ENCODE assay signal across 14 cellular contexts in genomic region chr10:62185914-62186692, GRCh38.
DNase-seq lines count a peak whose midpoint lies in the region; ATAC-seq and TF ChIP-seq lines count a peak whose summit lies in the region.
"Had no signal": no experiment of that assay in that cellular context is flagged by ENCODE, and none has a peak within 500 bp of the region (broad histone marks: within the 10 kb centered on the region; RNA-seq: fewer than 3 reads in every experiment).

No MANE protein-coding gene starts in this region.

- no peaks in the 10 kb centered on the region for H3K27me3 ChIP-seq in CD4-positive, alpha-beta T cell (ENCODE audit: control insufficient read depth, insufficient read depth, low read length)
- H3K27me3 ChIP-seq in mesenchymal stem cell (ENCODE audit: control insufficient read depth in 1 of 2, insufficient read depth in 1 of 2, low read length in 2 of 2) (no peaks in the 10 kb centered on the region), sigmoid colon (no peaks in the 10 kb centered on the region), body of pancreas (no peaks in the 10 kb centered on the region)
- H3K27me3 ChIP-seq: BE2C, pancreas had no signal

- no peak overlapping the region for H3K18ac ChIP-seq in mesenchymal stem cell (ENCODE audit: low read depth in 1 of 2, low read length in 2 of 2)

- H2BK120ac ChIP-seq in mesenchymal stem cell (ENCODE audit: low read depth, low read length), result no peak overlapping the region

- H3K9me3 Mint-ChIP-seq in CD4-positive, alpha-beta T cell, result no peaks in the 10 kb centered on the region
- peaks cover 9% of the 10 kb centered on the region for H3K9me3 Mint-ChIP-seq in activated T-cell treated with anti-CD3 and anti-CD28 coated beads, Interleukin-2, amount 50 U/mL, for 4 hours
- peaks cover 3% of the 10 kb centered on the region for H3K9me3 Mint-ChIP-seq in MCF 10A (ENCODE audit: unreplicated experiment)

- H3K4me1 ChIP-seq in mesenchymal stem cell (ENCODE audit: control insufficient read depth, insufficient read depth, low read depth, low read length) (no peaks in the 10 kb centered on the region), sigmoid colon (peaks cover 0 to 10% (median 0%) of the 10 kb centered on the region in 4 donors), body of pancreas (peaks cover 4% of the 10 kb centered on the region)
- H3K4me1 ChIP-seq: BE2C, pancreas had no signal

- no peak overlapping the region for H3K14ac ChIP-seq in mesenchymal stem cell (ENCODE audit: low read length in 2 of 2)

- no peak overlapping the region for H2BK5ac ChIP-seq in mesenchymal stem cell (ENCODE audit: low read depth, low read length, poor library complexity, severe bottlenecking)

- peaks cover 3% of the 10 kb centered on the region for H3K36me3 Mint-ChIP-seq in CD4-positive, alpha-beta T cell (ENCODE audit: low read depth)
- H3K36me3 Mint-ChIP-seq in activated T-cell treated with anti-CD3 and anti-CD28 coated beads, Interleukin-2, amount 50 U/mL, for 4 hours (ENCODE audit: insufficient read depth), result peaks cover 6% of the 10 kb centered on the region
- no peaks in the 10 kb centered on the region for H3K36me3 Mint-ChIP-seq in MCF 10A (ENCODE audit: insufficient read depth, unreplicated experiment)

- H3K36me3 ChIP-seq in mesenchymal stem cell (ENCODE audit: control insufficient read depth in 1 of 2, insufficient read depth in 2 of 2, low read depth in 1 of 2, low read length in 2 of 2) (no peaks in the 10 kb centered on the region), sigmoid colon (no peaks in the 10 kb centered on the region), body of pancreas (replicated peaks in 1 of 2; ENCODE audit: insufficient read depth in 1 of 2, low read depth in 2 of 2) (no peaks in the 10 kb centered on the region)
- H3K36me3 ChIP-seq: BE2C, pancreas had no signal

- peak overlapping the region in 1 of 2 experiments; percentile 80 for H3K23ac ChIP-seq in mesenchymal stem cell (ENCODE audit: low read length in 2 of 2)

- H3K79me1 ChIP-seq in mesenchymal stem cell (replicated peaks; ENCODE audit: low read length, poor library complexity, severe bottlenecking), result no peaks in the 10 kb centered on the region

- TF ChIP-seq CTCF in CD4-positive, alpha-beta T cell (IDR thresholded peaks at IDR 0.05), result no peak
- no peak for TF ChIP-seq CTCF in sigmoid colon (IDR thresholded peaks at IDR 0.05)
- no peak for TF ChIP-seq CTCF in body of pancreas (IDR thresholded peaks at IDR 0.05)
- no peak for TF ChIP-seq CTCF in MCF 10A (IDR thresholded peaks at IDR 0.05; ENCODE audit: unreplicated experiment)

- peak overlapping the region in 1 of 2 experiments; percentile 31 for H2BK12ac ChIP-seq in mesenchymal stem cell (ENCODE audit: low read length in 2 of 2)

- no peak overlapping the region for H3K4me2 ChIP-seq in mesenchymal stem cell (ENCODE audit: low read length, poor library complexity, severe bottlenecking)

- CTCF ChIA-PET in CD4-positive, alpha-beta T cell (lab: Charles Lee), result interaction anchor here (0.6 to 0.8 kb wide), 2 partner anchors 8 to 59 kb away, joined by 3 read pairs; no protein-coding TSS in a partner anchor
- CTCF ChIA-PET in MCF 10A (lab: Yijun Ruan, JAX), result no interaction called here

- TF ChIP-seq POLR2A in sigmoid colon (IDR thresholded peaks at IDR 0.05) (no peak), body of pancreas (IDR thresholded peaks at IDR 0.05) (no peak)

- WGBS in mesenchymal stem cell, result 79% methylated on average over 7 of the region's 11 CpGs
- WGBS in sigmoid colon, 2 donors, result 74 to 86% methylated on average over 11 of the region's 11 CpGs
- 74 to 79% methylated on average over 11 of the region's 11 CpGs for WGBS in body of pancreas, 2 donors

- no peak overlapping the region for H4K8ac ChIP-seq in mesenchymal stem cell (ENCODE audit: low read length)

- no peak overlapping the region for H3K9ac ChIP-seq in mesenchymal stem cell (ENCODE audit: low read length)

- no peak for ATAC-seq in CD4-positive, alpha-beta T cell (ENCODE audit: poor library complexity)
- ATAC-seq in GM21529 (IDR thresholded peaks at IDR 0.05; ENCODE audit: unreplicated experiment) (peak; percentile 33), body of pancreas (no peak)
- peak; percentile 38 for ATAC-seq in activated T-cell treated with anti-CD3 and anti-CD28 coated beads, Interleukin-2, amount 50 U/mL, for 4 hours
- ATAC-seq: pancreas had no signal

- intact Hi-C loops in CD4-positive, alpha-beta T cell (cut with DNase I, micrococcal nuclease), result loop anchor here in 1 of 2 experiments (5.0 to 10.0 kb wide), 2 partner anchors 49 to 144 kb away; no protein-coding TSS in a partner anchor
- intact Hi-C loops in sigmoid colon (cut with DNase I) (no loop called here), body of pancreas (cut with DNase I) (no loop called here), MCF 10A (cut with micrococcal nuclease) (no loop called here)

- no peak for TF ChIP-seq EP300 in sigmoid colon (IDR thresholded peaks at IDR 0.05)

- BruUV-seq in MCF 10A (replicated peaks; lab: Mats Ljungman, UMichigan), result no TSS peak

- H3K27me3 Mint-ChIP-seq in CD4-positive, alpha-beta T cell, result no peaks in the 10 kb centered on the region
- H3K27me3 Mint-ChIP-seq in activated T-cell treated with anti-CD3 and anti-CD28 coated beads, Interleukin-2, amount 50 U/mL, for 4 hours (ENCODE audit: low read depth), result peaks cover 2% of the 10 kb centered on the region
- H3K27me3 Mint-ChIP-seq in MCF 10A (ENCODE audit: insufficient read depth, unreplicated experiment), result no peaks in the 10 kb centered on the region

- peak overlapping the region; percentile 45 for H2AK5ac ChIP-seq in mesenchymal stem cell (ENCODE audit: low read length, severe bottlenecking)

- H3K27ac Mint-ChIP-seq in CD4-positive, alpha-beta T cell, result peak overlapping the region; percentile 86
- H3K27ac Mint-ChIP-seq in MCF 10A (ENCODE audit: low read depth, unreplicated experiment), result no peak overlapping the region

- H4K91ac ChIP-seq in mesenchymal stem cell (ENCODE audit: low read length), result no peak overlapping the region

- H3K4me3 Mint-ChIP-seq in CD4-positive, alpha-beta T cell, result peak overlapping the region; percentile 70
- peak overlapping the region; percentile 60 for H3K4me3 Mint-ChIP-seq in activated T-cell treated with anti-CD3 and anti-CD28 coated beads, Interleukin-2, amount 50 U/mL, for 4 hours
- no peak overlapping the region for H3K4me3 Mint-ChIP-seq in MCF 10A (ENCODE audit: unreplicated experiment)

- no peak overlapping the region for H3K4me3 ChIP-seq in mesenchymal stem cell (ENCODE audit: insufficient read depth in 1 of 2, low read depth in 1 of 2, low read length in 2 of 2)
- no peak overlapping the region for H3K4me3 ChIP-seq in sigmoid colon
- no peak overlapping the region for H3K4me3 ChIP-seq in body of pancreas
- H3K4me3 ChIP-seq: pancreas had no signal

- peak overlapping the region in 1 of 2 experiments; percentile 37 for H3K4ac ChIP-seq in mesenchymal stem cell (ENCODE audit: low read depth in 1 of 2, low read length in 2 of 2)

- H2BK15ac ChIP-seq in mesenchymal stem cell (ENCODE audit: low read depth, poor library complexity, severe bottlenecking), result no peak overlapping the region

- H2AFZ ChIP-seq in mesenchymal stem cell (ENCODE audit: low read depth, low read length), result no peak overlapping the region

- no peaks in the 10 kb centered on the region for H3K9me3 ChIP-seq in CD4-positive, alpha-beta T cell (ENCODE audit: control insufficient read depth, low read length)
- no peaks in the 10 kb centered on the region for H3K9me3 ChIP-seq in mesenchymal stem cell (ENCODE audit: control insufficient read depth, low read length)
- no peaks in the 10 kb centered on the region for H3K9me3 ChIP-seq in sigmoid colon
- no peaks in the 10 kb centered on the region for H3K9me3 ChIP-seq in body of pancreas
- H3K9me3 ChIP-seq: BE2C, pancreas had no signal

- peaks cover 80% of the 10 kb centered on the region for H3K4me1 Mint-ChIP-seq in CD4-positive, alpha-beta T cell (ENCODE audit: low read depth)
- peaks cover 70% of the 10 kb centered on the region for H3K4me1 Mint-ChIP-seq in activated T-cell treated with anti-CD3 and anti-CD28 coated beads, Interleukin-2, amount 50 U/mL, for 4 hours (ENCODE audit: low read depth)
- H3K4me1 Mint-ChIP-seq in MCF 10A (ENCODE audit: insufficient read depth, unreplicated experiment), result no peaks in the 10 kb centered on the region

- POLR2A ChIA-PET in CD4-positive, alpha-beta T cell (lab: Charles Lee), result interaction anchor here (0.9 to 1.6 kb wide), 4 partner anchors 30 to 289 kb away, joined by 3 to 9 read pairs (median 4); no protein-coding TSS in a partner anchor
- POLR2A ChIA-PET in MCF 10A (lab: Yijun Ruan, JAX), result no interaction called here

- H3K27ac ChIP-seq in CD4-positive, alpha-beta T cell (ENCODE audit: low read depth, low read length), result no peak overlapping the region
- H3K27ac ChIP-seq in mesenchymal stem cell (ENCODE audit: low read length, poor library complexity, severe bottlenecking) (no peak overlapping the region), sigmoid colon (peak overlapping the region in 1 of 4 donors; percentile 16), body of pancreas (no peak overlapping the region)
- H3K27ac ChIP-seq: pancreas had no signal

- DNase-seq in CD4-positive, alpha-beta T cell, result no peak
- DNase-seq in activated T-cell treated with anti-CD3 and anti-CD28 coated beads, Interleukin-2, amount 50 U/mL, for 4 hours, result no peak
- DNase-seq in mesenchymal stem cell (peak; percentile 26), NCI-H1092 treated with DMSO at 0.1 percent for 48 hours (lab: John Stamatoyannopoulos, UW) (no peak), sigmoid colon (no peak), body of pancreas (no peak), MCF 10A (ENCODE audit: unreplicated experiment) (no peak)
- DNase-seq: BE2C, dermis blood vessel endothelial cell, EL, NCI-H1694 treated with DMSO at 0.1 percent for 48 hours, pancreas, SHP77 had no signal

Comparison
In these comparisons a context has a peak if more than half of its experiments do, and no peak if none do; other contexts are left out.
1. ATAC-seq: peak in GM21529 (single experiment) and activated T-cell treated with anti-CD3 and anti-CD28 coated beads, Interleukin-2, amount 50 U/mL, for 4 hours (2 of 2); none in CD4-positive, alpha-beta T cell (single experiment) and body of pancreas (single experiment).